In genomic region chr1:160101037-160101716, GRCh38 we compare ENCODE assay signal across 1 cellular context.
TF ChIP-seq lines count a peak whose summit lies in the region.

No MANE protein-coding gene starts in this region.

TF ChIP-seq in HepG2, 621 proteins besides CTCF, POLR2A, EP300 and RAD21 (continued from another document and continues in another):
- TF ChIP-seq FOXP4 (CRISPR knock-in tag; IDR thresholded peaks at IDR 0.05) (0 out of 2 replicates have a peak, but pooled peaks have one; percentile 18), ZNF781 (CRISPR knock-in tag; IDR thresholded peaks at IDR 0.05; ENCODE audit: borderline replicate concordance, not compliant biosample characterization) (no peak), PBX2 (CRISPR knock-in tag; IDR thresholded peaks at IDR 0.05) (no peak), HNRNPUL1 (IDR thresholded peaks at IDR 0.05; ENCODE audit: low read depth, low read length) (no peak), SATB2 (CRISPR knock-in tag; IDR thresholded peaks at IDR 0.05) (no peak), KDM6A (CRISPR knock-in tag; IDR thresholded peaks at IDR 0.05; ENCODE audit: low read depth) (no peak), JUND (CRISPR knock-in tag; IDR thresholded peaks at IDR 0.05) (no peak), HIC2 (CRISPR knock-in tag; IDR thresholded peaks at IDR 0.05; ENCODE audit: low read depth) (no peak), ZNF331 (CRISPR knock-in tag; IDR thresholded peaks at IDR 0.05) (peak; percentile 57; the same call in 1 of the 2 replicates), MEF2D (CRISPR knock-in tag; IDR thresholded peaks at IDR 0.05) (no peak), ZNF607 (CRISPR knock-in tag; IDR thresholded peaks at IDR 0.05; ENCODE audit: borderline replicate concordance) (peak; percentile 76; the same call in 1 of the 2 replicates), MLXIP (CRISPR knock-in tag; IDR thresholded peaks at IDR 0.05; ENCODE audit: borderline replicate concordance) (no peak), RARA (CRISPR knock-in tag; IDR thresholded peaks at IDR 0.05) (peak; percentile 40; the same call in 1 of the 2 replicates), ZNF253 (CRISPR knock-in tag; IDR thresholded peaks at IDR 0.05; ENCODE audit: borderline replicate concordance) (no peak), ZEB1 (IDR thresholded peaks at IDR 0.05; ENCODE audit: insufficient replicate concordance, low read depth) (no peak), BATF2 (CRISPR knock-in tag; IDR thresholded peaks at IDR 0.05) (no peak), GATA4 (IDR thresholded peaks at IDR 0.05; ENCODE audit: borderline replicate concordance, low read depth) (no peak), ZNF709 (CRISPR knock-in tag; IDR thresholded peaks at IDR 0.05) (peak; percentile 59; the same call in 1 of the 2 replicates), ZNF510 (CRISPR knock-in tag; IDR thresholded peaks at IDR 0.05; ENCODE audit: low read depth) (no peak), U2AF1 (optimal IDR thresholded peaks at IDR 0.05; ENCODE audit: low read depth, low read length) (no peak), ZNF124 (CRISPR knock-in tag; IDR thresholded peaks at IDR 0.05) (peak; percentile 73; the same call in 1 of the 2 replicates), HINFP (CRISPR knock-in tag; IDR thresholded peaks at IDR 0.05; ENCODE audit: low read depth) (0 out of 2 replicates have a peak, but pooled peaks have one; percentile 48), ZSCAN5A (CRISPR knock-in tag; IDR thresholded peaks at IDR 0.05; ENCODE audit: borderline replicate concordance) (no peak), ZNF749 (CRISPR knock-in tag; IDR thresholded peaks at IDR 0.05; ENCODE audit: borderline replicate concordance) (no peak), ZNF225 (CRISPR knock-in tag; IDR thresholded peaks at IDR 0.05) (no peak), STAT5B (CRISPR knock-in tag; IDR thresholded peaks at IDR 0.05) (no peak), MTF2 (CRISPR knock-in tag; IDR thresholded peaks at IDR 0.05; ENCODE audit: borderline replicate concordance) (no peak), ARID5B (CRISPR knock-in tag; IDR thresholded peaks at IDR 0.05) (no peak; the same call in 1 of the 2 replicates), SP5 (CRISPR knock-in tag; IDR thresholded peaks at IDR 0.05; ENCODE audit: borderline replicate concordance, low read depth) (peak; percentile 87), PAX8 (CRISPR knock-in tag; IDR thresholded peaks at IDR 0.05; ENCODE audit: borderline replicate concordance) (no peak), ARID2 (CRISPR knock-in tag; IDR thresholded peaks at IDR 0.05; ENCODE audit: borderline replicate concordance) (no peak), NCOA2 (CRISPR knock-in tag; IDR thresholded peaks at IDR 0.05) (no peak), RFX5 (IDR thresholded peaks at IDR 0.05; ENCODE audit: low read depth, low read length) (no peak), PITX1 (CRISPR knock-in tag; IDR thresholded peaks at IDR 0.05) (0 out of 2 replicates have a peak, but pooled peaks have one; percentile 26), NFRKB (IDR thresholded peaks at IDR 0.05) (no peak), ZBTB44 (CRISPR knock-in tag; IDR thresholded peaks at IDR 0.05) (no peak), FOXK1 (CRISPR knock-in tag; IDR thresholded peaks at IDR 0.05; ENCODE audit: borderline replicate concordance, low read depth) (peak; percentile 40; the same call in 1 of the 2 replicates), ZNF20 (CRISPR knock-in tag; IDR thresholded peaks at IDR 0.05) (no peak), ZSCAN30 (CRISPR knock-in tag; IDR thresholded peaks at IDR 0.05) (no peak), CERS6 (CRISPR knock-in tag; IDR thresholded peaks at IDR 0.05) (no peak), NR2C2 (CRISPR knock-in tag; IDR thresholded peaks at IDR 0.05; ENCODE audit: borderline replicate concordance) (no peak), ZNF598 (CRISPR knock-in tag; IDR thresholded peaks at IDR 0.05; ENCODE audit: borderline replicate concordance) (0 out of 2 replicates have a peak, but pooled peaks have one; percentile 13), ZNF552 (CRISPR knock-in tag; IDR thresholded peaks at IDR 0.05; ENCODE audit: borderline replicate concordance) (no peak), ATF5 (CRISPR knock-in tag; IDR thresholded peaks at IDR 0.05; ENCODE audit: low read depth) (no peak), ZNF264 (CRISPR knock-in tag; IDR thresholded peaks at IDR 0.05) (no peak), SIX1 (CRISPR knock-in tag; IDR thresholded peaks at IDR 0.05; ENCODE audit: borderline replicate concordance) (no peak)
